ENCODE assay signal across 1 cellular context in the genomic region with DNA sequence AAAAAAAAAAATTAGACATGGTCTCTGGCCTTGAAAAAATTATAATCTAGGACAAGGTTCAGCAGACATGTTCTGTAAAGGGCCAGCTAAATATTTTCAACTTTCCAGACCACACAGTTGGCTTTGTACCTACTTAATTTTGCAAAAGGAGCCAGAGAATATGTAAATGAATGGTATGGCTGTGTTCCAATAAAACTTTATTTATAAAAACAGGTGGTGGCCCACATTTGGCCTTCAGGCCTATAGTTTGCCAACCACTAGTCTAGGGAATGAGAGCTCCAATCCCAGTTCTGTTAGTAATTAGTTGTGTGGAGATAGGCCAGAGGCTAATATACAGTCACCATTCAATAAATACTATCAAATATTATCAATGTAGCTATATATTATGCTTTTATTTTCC.
TF ChIP-seq lines count a peak whose summit lies in the region.

No MANE protein-coding gene starts in this region.

TF ChIP-seq in HepG2, 621 proteins besides CTCF, POLR2A, EP300 and RAD21 (continued from another document):
- TF ChIP-seq, protein P1, sequence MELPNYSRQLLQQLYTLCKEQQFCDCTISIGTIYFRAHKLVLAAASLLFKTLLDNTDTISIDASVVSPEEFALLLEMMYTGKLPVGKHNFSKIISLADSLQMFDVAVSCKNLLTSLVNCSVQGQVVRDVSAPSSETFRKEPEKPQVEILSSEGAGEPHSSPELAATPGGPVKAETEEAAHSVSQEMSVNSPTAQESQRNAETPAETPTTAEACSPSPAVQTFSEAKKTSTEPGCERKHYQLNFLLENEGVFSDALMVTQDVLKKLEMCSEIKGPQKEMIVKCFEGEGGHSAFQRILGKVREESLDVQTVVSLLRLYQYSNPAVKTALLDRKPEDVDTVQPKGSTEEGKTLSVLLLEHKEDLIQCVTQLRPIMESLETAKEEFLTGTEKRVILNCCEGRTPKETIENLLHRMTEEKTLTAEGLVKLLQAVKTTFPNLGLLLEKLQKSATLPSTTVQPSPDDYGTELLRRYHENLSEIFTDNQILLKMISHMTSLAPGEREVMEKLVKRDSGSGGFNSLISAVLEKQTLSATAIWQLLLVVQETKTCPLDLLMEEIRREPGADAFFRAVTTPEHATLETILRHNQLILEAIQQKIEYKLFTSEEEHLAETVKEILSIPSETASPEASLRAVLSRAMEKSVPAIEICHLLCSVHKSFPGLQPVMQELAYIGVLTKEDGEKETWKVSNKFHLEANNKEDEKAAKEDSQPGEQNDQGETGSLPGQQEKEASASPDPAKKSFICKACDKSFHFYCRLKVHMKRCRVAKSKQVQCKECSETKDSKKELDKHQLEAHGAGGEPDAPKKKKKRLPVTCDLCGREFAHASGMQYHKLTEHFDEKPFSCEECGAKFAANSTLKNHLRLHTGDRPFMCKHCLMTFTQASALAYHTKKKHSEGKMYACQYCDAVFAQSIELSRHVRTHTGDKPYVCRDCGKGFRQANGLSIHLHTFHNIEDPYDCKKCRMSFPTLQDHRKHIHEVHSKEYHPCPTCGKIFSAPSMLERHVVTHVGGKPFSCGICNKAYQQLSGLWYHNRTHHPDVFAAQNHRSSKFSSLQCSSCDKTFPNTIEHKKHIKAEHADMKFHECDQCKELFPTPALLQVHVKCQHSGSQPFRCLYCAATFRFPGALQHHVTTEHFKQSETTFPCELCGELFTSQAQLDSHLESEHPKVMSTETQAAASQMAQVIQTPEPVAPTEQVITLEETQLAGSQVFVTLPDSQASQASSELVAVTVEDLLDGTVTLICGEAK (IDR thresholded peaks at IDR 0.05): peak; percentile 55; the same call in 1 of the 2 replicates
- TF ChIP-seq, protein P1 (CRISPR knock-in tag; IDR thresholded peaks at IDR 0.05): peak; percentile 75; the same call in 1 of the 2 replicates
- TF ChIP-seq RNF2 (conservative IDR thresholded peaks at IDR 0.05; ENCODE audit: low read depth): no peak
